Comparison of ENCODE assay signal across 10 cellular contexts in genomic region chr17:41500131-41500911, GRCh38. TPM values are rescaled to one million over a fixed set of nuclear protein-coding genes. Genes with fewer than 3 reads are reported as not detected.
A peak's percentile ranks its signal among the peaks of the same experiment; 100 is the strongest.
DNase-seq lines count a peak whose midpoint lies in the region; ATAC-seq and TF ChIP-seq lines count a peak whose summit lies in the region.
"Had no signal": no experiment of that assay in that cellular context is flagged by ENCODE, and none has a peak within 500 bp of the region (broad histone marks: within the 10 kb centered on the region; RNA-seq: fewer than 3 reads in every experiment).

No MANE protein-coding gene starts in this region.

- DNase-seq in HT1080 (ENCODE audit: low read depth) (peak; percentile 94), adipocyte (ENCODE audit: low read depth) (peak; percentile 18), iris pigment epithelial cell (ENCODE audit: low read depth) (peak; percentile 67), NCI-H446 (lab: John Stamatoyannopoulos, UW) (no peak), body of pancreas (no peak)
- DNase-seq: dorsolateral prefrontal cortex, left colon had no signal

- peak overlapping the region in 9 of 11 experiments; percentile 0 to 88 (median 70); a peak in 14 of 22 replicates for H3K4me2 ChIP-seq in BLaER1 treated with 17β-estradiol and CSF1 and Interleukin-3, amounts not matched to agents 10 nM and 100 nM

- H3K27ac ChIP-seq in BLaER1 treated with 17β-estradiol and CSF1 and Interleukin-3, amounts not matched to agents 10 nM and 100 nM: peak overlapping the region in 5 of 11 experiments; percentile 23 to 83 (median 44); a peak in 9 of 22 replicates
- no peak overlapping the region for H3K27ac ChIP-seq in body of pancreas
- H3K27ac ChIP-seq: dorsolateral prefrontal cortex had no signal

- WGBS in body of pancreas, 2 donors: 68% methylated on average over 15 of the region's 15 CpGs

- H4K20me1 ChIP-seq in BLaER1 treated with 17β-estradiol and CSF1 and Interleukin-3, amounts not matched to agents 10 nM and 100 nM: no peaks in the 10 kb centered on the region

- no peak for TF ChIP-seq CTCF in body of pancreas (IDR thresholded peaks at IDR 0.05)

- no peak for ATAC-seq in GM21390 (IDR thresholded peaks at IDR 0.05; ENCODE audit: unreplicated experiment)
- ATAC-seq in HG03442 (IDR thresholded peaks at IDR 0.05; ENCODE audit: unreplicated experiment): no peak
- ATAC-seq in body of pancreas: no peak
- ATAC-seq: left colon had no signal

- TF ChIP-seq POLR2A in body of pancreas (IDR thresholded peaks at IDR 0.05): no peak

- no peak overlapping the region for H3K4me3 ChIP-seq in BLaER1 treated with 17β-estradiol and CSF1 and Interleukin-3, amounts not matched to agents 10 nM and 100 nM
- no peak overlapping the region for H3K4me3 ChIP-seq in adipocyte (ENCODE audit: low read length)
- no peak overlapping the region for H3K4me3 ChIP-seq in body of pancreas
- H3K4me3 ChIP-seq: dorsolateral prefrontal cortex had no signal

- H3K27me3 ChIP-seq in BLaER1 treated with 17β-estradiol and CSF1 and Interleukin-3, amounts not matched to agents 10 nM and 100 nM: no peaks in the 10 kb centered on the region
- H3K27me3 ChIP-seq in adipocyte (replicated peaks; ENCODE audit: control insufficient read depth, insufficient read depth, low read length) (no peaks in the 10 kb centered on the region), body of pancreas (no peaks in the 10 kb centered on the region)

- H3K9me3 ChIP-seq in BLaER1 treated with 17β-estradiol and CSF1 and Interleukin-3, amounts not matched to agents 10 nM and 100 nM (replicated peaks in 1 of 11): 0 out of 22 replicates have a peak, but pooled peaks cover 0 to 5% (median 0%) of the 10 kb centered on the region in 11 experiments
- H3K9me3 ChIP-seq in adipocyte (ENCODE audit: control insufficient read depth, low read length) (no peaks in the 10 kb centered on the region), body of pancreas (no peaks in the 10 kb centered on the region)

- peak overlapping the region in 2 of 11 experiments; percentile 15 to 33; a peak in 1 of 22 replicates for H3K9ac ChIP-seq in BLaER1 treated with 17β-estradiol and CSF1 and Interleukin-3, amounts not matched to agents 10 nM and 100 nM
- H3K9ac ChIP-seq in adipocyte (ENCODE audit: low read length): no peak overlapping the region

- H3K36me3 ChIP-seq in BLaER1 treated with 17β-estradiol and CSF1 and Interleukin-3, amounts not matched to agents 10 nM and 100 nM: no peaks in the 10 kb centered on the region
- H3K36me3 ChIP-seq in adipocyte (ENCODE audit: control insufficient read depth, insufficient read depth, low read length, severe bottlenecking): no peaks in the 10 kb centered on the region
- H3K36me3 ChIP-seq in body of pancreas (replicated peaks in 1 of 2; ENCODE audit: insufficient read depth in 1 of 2, low read depth in 2 of 2): no peaks in the 10 kb centered on the region

- intact Hi-C loops in body of pancreas (cut with DNase I): no loop called here

- peaks cover 29 to 68% (median 52%) of the 10 kb centered on the region in 10 experiments for H3K4me1 ChIP-seq in BLaER1 treated with 17β-estradiol and CSF1 and Interleukin-3, amounts not matched to agents 10 nM and 100 nM
- H3K4me1 ChIP-seq in adipocyte (ENCODE audit: control insufficient read depth, insufficient read depth, low read length) (peaks cover 3% of the 10 kb centered on the region), body of pancreas (no peaks in the 10 kb centered on the region)

RNA-seq across cellular contexts. Expression of gene KRT13, which starts 5.1 kb away (rescaled TPM):
- not detected in 2 replicates for total RNA-seq in HT1080 (2014; rRNA removed; shearing (Covaris generic))
- polyA plus RNA-seq in HT1080 (2015; cell fraction: cytosol; rRNA removed): not detected in 2 replicates
- not detected in 2 replicates for polyA plus RNA-seq in HT1080 (2015; cell fraction: nucleus; rRNA removed)
- not detected for total RNA-seq in body of pancreas

RNA-seq across cellular contexts. Expression of gene KRT36, which starts 10.6 kb away (rescaled TPM):
- not detected in 2 replicates for total RNA-seq in HT1080 (2014; rRNA removed; shearing (Covaris generic))
- not detected in 2 replicates for polyA plus RNA-seq in HT1080 (2015; cell fraction: cytosol; rRNA removed)
- not detected in 2 replicates for polyA plus RNA-seq in HT1080 (2015; cell fraction: nucleus; rRNA removed)
- total RNA-seq in body of pancreas: not detected
- total RNA-seq: dorsolateral prefrontal cortex had no signal

RNA-seq across cellular contexts. Expression of gene KRT15, which starts 18.4 kb away (rescaled TPM):
- total RNA-seq in HT1080 (2014; rRNA removed; shearing (Covaris generic)): 6.8 and 10.9 TPM in 2 replicates
- polyA plus RNA-seq in HT1080 (2015; cell fraction: cytosol; rRNA removed): 35.6 and 38.9 TPM in 2 replicates
- 65.4 and 66.6 TPM in 2 replicates for polyA plus RNA-seq in HT1080 (2015; cell fraction: nucleus; rRNA removed)
- under 1 TPM in 1 of 2 donors, not detected in 1; 0.52 TPM for total RNA-seq in body of pancreas

RNA-seq across cellular contexts. Expression of gene KRT35, which starts 19.4 kb away (rescaled TPM):
- not detected in 2 replicates for total RNA-seq in HT1080 (2014; rRNA removed; shearing (Covaris generic))
- polyA plus RNA-seq in HT1080 (2015; cell fraction: cytosol; rRNA removed): not detected in 2 replicates
- not detected in 2 replicates for polyA plus RNA-seq in HT1080 (2015; cell fraction: nucleus; rRNA removed)
- not detected for total RNA-seq in body of pancreas
- total RNA-seq: dorsolateral prefrontal cortex, left colon had no signal

RNA-seq across cellular contexts. Expression of gene KRT19, which starts 27.8 kb away (rescaled TPM):
- total RNA-seq in HT1080 (2014; rRNA removed; shearing (Covaris generic)): 0.13 and 0.72 TPM in 2 replicates
- polyA plus RNA-seq in HT1080 (2015; cell fraction: cytosol; rRNA removed): 0.12 and 0.15 TPM in 2 replicates
- not detected in 2 replicates for polyA plus RNA-seq in HT1080 (2015; cell fraction: nucleus; rRNA removed)
- 100 to 1,000 TPM in 1 of 2 donors, 10 to 100 TPM in 1; 77.5 to 121 TPM for total RNA-seq in body of pancreas

Comparison
In these comparisons a context has a peak if more than half of its experiments do, and no peak if none do; other contexts are left out.
1. DNase-seq: peak in HT1080 (single experiment), adipocyte (single experiment) and iris pigment epithelial cell (single experiment); none in NCI-H446 (0 of 2) and body of pancreas (0 of 4).